23 cellular contexts compared by ENCODE assay signal in genomic region chr10:86222687-86223086, GRCh38.
DNase-seq lines count a peak whose midpoint lies in the region; ATAC-seq, FAIRE-seq and TF ChIP-seq lines count a peak whose summit lies in the region.
"Had no signal": no experiment of that assay in that cellular context is flagged by ENCODE, and none has a peak within 500 bp of the region (broad histone marks: within the 10 kb centered on the region; RNA-seq: fewer than 3 reads in every experiment).

No MANE protein-coding gene starts in this region.

- H3K4me3 ChIP-seq in BLaER1 (no peak overlapping the region), HEK293 (ENCODE audit: low read depth, low read length) (no peak overlapping the region), kidney (ENCODE audit: low read length in 2 of 2) (no peak overlapping the region), spleen (no peak overlapping the region)
- H3K4me3 ChIP-seq: A549 had no signal

- TF ChIP-seq POLR2A in spleen (IDR thresholded peaks at IDR 0.05), result no peak

- POLR2A ChIA-PET in HEK293 (lab: Yijun Ruan, JAX), result no interaction called here

- WGBS in spleen, 5 donors, result 60 to 84% (median 69%) methylated on average over 1 to 3 of the region's 3 CpGs

- H3K4me1 ChIP-seq in BLaER1, result peaks cover 27% of the 10 kb centered on the region
- peaks cover 2% of the 10 kb centered on the region; the same call in 1 of the 2 replicates for H3K4me1 ChIP-seq in HEK293 (ENCODE audit: control insufficient read depth, insufficient read depth, low read length)
- H3K4me1 ChIP-seq in kidney (ENCODE audit: control insufficient read depth in 1 of 2, insufficient read depth in 1 of 2, low read depth in 1 of 2, low read length in 2 of 2), result no peaks in the 10 kb centered on the region
- H3K4me1 ChIP-seq in spleen, result no peaks in the 10 kb centered on the region
- H3K4me1 ChIP-seq: BE2C, Caco-2 had no signal

- intact Hi-C loops in kidney (cut with DNase I) (no loop called here), spleen (cut with DNase I; ENCODE audit: low total_unique reads) (no loop called here)

- H3K9me3 ChIP-seq in BLaER1 (no peaks in the 10 kb centered on the region), HEK293 (ENCODE audit: control insufficient read depth, insufficient read depth, low read depth, low read length) (no peaks in the 10 kb centered on the region), kidney (ENCODE audit: control insufficient read depth in 1 of 2, low read length in 2 of 2) (no peaks in the 10 kb centered on the region), spleen (no peaks in the 10 kb centered on the region)
- H3K9me3 ChIP-seq: A549, BE2C, Caco-2 had no signal

- H4K20me1 ChIP-seq in BLaER1, result no peaks in the 10 kb centered on the region

- H3K36me3 ChIP-seq in BLaER1, result no peaks in the 10 kb centered on the region
- H3K36me3 ChIP-seq in HEK293 (ENCODE audit: control insufficient read depth in 2 of 2, insufficient read depth in 1 of 2, low read length in 2 of 2), result no peaks in the 10 kb centered on the region
- H3K36me3 ChIP-seq in kidney (ENCODE audit: control insufficient read depth in 1 of 2, insufficient read depth in 2 of 2, low read length in 2 of 2), result no peaks in the 10 kb centered on the region
- H3K36me3 ChIP-seq in spleen, result no peaks in the 10 kb centered on the region
- H3K36me3 ChIP-seq: BE2C had no signal

- no peak overlapping the region for H3K9ac ChIP-seq in BLaER1
- H3K9ac ChIP-seq in kidney (ENCODE audit: low read length in 2 of 2), result no peak overlapping the region

- peak; percentile 22 for DNase-seq in kidney
- peak; percentile 64 for DNase-seq in spleen
- DNase-seq in NCI-H187 (lab: John Stamatoyannopoulos, UW), result no peak
- DNase-seq in hypothalamus (lab: John Stamatoyannopoulos, UW), result no peak
- DNase-seq: 8988T; ACHN; AML-193; BE2C; Caco-2; CD4-positive, CD25-positive, alpha-beta regulatory T cell; CD8-positive, alpha-beta T cell; DMS153; DND-41; GOT3; H7; HCEC 1CT had no signal

- FAIRE-seq in kidney (lab: Jason Lieb, UNC), result no peak
- FAIRE-seq: A549, G401.6, GM12892 had no signal

- no peaks in the 10 kb centered on the region for H3K27me3 ChIP-seq in BLaER1
- H3K27me3 ChIP-seq in spleen (replicated peaks in 1 of 7), result peaks cover 0 to 12% (median 0%) of the 10 kb centered on the region in 7 donors
- H3K27me3 ChIP-seq: BE2C had no signal

- peak overlapping the region; percentile 30; the same call in 1 of the 2 replicates for H3K27ac ChIP-seq in BLaER1
- H3K27ac ChIP-seq in HEK293 (ENCODE audit: extremely low read depth, low read depth, low read length), result no peak overlapping the region
- no peak overlapping the region for H3K27ac ChIP-seq in kidney (ENCODE audit: low read depth in 2 of 2, low read length in 2 of 2)
- H3K27ac ChIP-seq in spleen, result no peak overlapping the region
- H3K27ac ChIP-seq: A549, C4-2B had no signal

- H3K4me2 ChIP-seq in BLaER1, result peak overlapping the region; percentile 34
- H3K4me2 ChIP-seq: A549 had no signal

- no peak for TF ChIP-seq CTCF in HEK293 (tag by site-specific recombination; IDR thresholded peaks at IDR 0.05)
- no peak for TF ChIP-seq CTCF in kidney (IDR thresholded peaks at IDR 0.05; ENCODE audit: borderline replicate concordance, extremely low read depth, insufficient read depth)
- no peak for TF ChIP-seq CTCF in spleen (IDR thresholded peaks at IDR 0.05 in 8 of 11, conservative IDR thresholded peaks at IDR 0.05 in 3 of 11)

- ATAC-seq in HG02885 (IDR thresholded peaks at IDR 0.05; ENCODE audit: poor library complexity, unreplicated experiment), result no peak
- ATAC-seq: A549; CD8-positive, alpha-beta T cell had no signal

- CTCF ChIA-PET in HEK293 (lab: Yijun Ruan, JAX), result no interaction called here

TF ChIP-seq in HEK293, 187 proteins besides CTCF, POLR2A, EP300 and RAD21:
- peak; percentile 48 for TF ChIP-seq ZIC2 (tag by site-specific recombination; IDR thresholded peaks at IDR 0.05)
- TF ChIP-seq ZNF366 (tag by site-specific recombination; conservative IDR thresholded peaks at IDR 0.05), result no peak
- TF ChIP-seq ZNF555 (tag by site-specific recombination; conservative IDR thresholded peaks at IDR 0.05), result no peak
- TF ChIP-seq ZNF610 (tag by site-specific recombination; IDR thresholded peaks at IDR 0.05; ENCODE audit: borderline replicate concordance), result no peak
- no peak for TF ChIP-seq PATZ1 (tag by site-specific recombination; IDR thresholded peaks at IDR 0.05)
- TF ChIP-seq ZNF423 (tag by site-specific recombination; IDR thresholded peaks at IDR 0.05), result no peak

Comparison
In these comparisons a context has a peak if more than half of its experiments do, and no peak if none do; other contexts are left out.
1. DNase-seq: peak in kidney (single experiment) and spleen (single experiment); none in NCI-H187 (0 of 2) and hypothalamus (0 of 51).